In the genomic region with DNA sequence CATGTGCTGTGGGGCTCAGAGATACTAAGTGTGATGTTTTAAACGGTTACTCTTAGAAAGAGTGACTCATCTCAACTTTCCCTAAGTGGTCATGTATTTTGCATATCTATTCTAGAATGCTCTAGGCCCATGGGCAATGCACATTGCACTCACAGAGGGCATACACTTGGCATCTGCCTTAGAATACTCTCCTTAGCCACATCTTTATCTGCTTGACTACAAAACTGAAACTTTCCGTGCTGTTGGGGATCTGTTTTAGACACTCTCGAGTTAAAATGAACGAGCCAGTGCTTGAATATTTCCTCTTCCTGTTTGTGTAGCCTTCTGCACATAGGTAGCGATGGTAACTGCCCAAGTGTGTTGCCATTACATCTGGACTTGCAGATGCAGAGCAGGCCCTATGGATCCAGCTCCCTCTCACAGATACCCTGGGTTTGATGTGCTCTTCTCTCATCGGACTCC, we compare ENCODE assay signal across 10 cellular contexts.
A peak's percentile ranks its signal among the peaks of the same experiment; 100 is the strongest.
DNase-seq lines count a peak whose midpoint lies in the region; ATAC-seq and TF ChIP-seq lines count a peak whose summit lies in the region.
"Had no signal": no experiment of that assay in that cellular context is flagged by ENCODE, and none has a peak within 500 bp of the region (broad histone marks: within the 10 kb centered on the region; RNA-seq: fewer than 3 reads in every experiment).

No MANE protein-coding gene starts in this region.

- CTCF ChIA-PET in activated naive CD4-positive, alpha-beta T cell treated with anti-CD3 and anti-CD28 coated beads for 36 hours (lab: Charles Lee) = no interaction called here
- CTCF ChIA-PET in SK-N-SH (lab: Yijun Ruan, JAX) = no interaction called here

- no peaks in the 10 kb centered on the region for H3K27me3 ChIP-seq in SK-N-SH (ENCODE audit: insufficient read depth)
- H3K27me3 ChIP-seq: cardiac muscle cell had no signal

- no peak for TF ChIP-seq RAD21 in SK-N-SH (IDR thresholded peaks at IDR 0.05; ENCODE audit: low read length)

- 68% methylated on average over 6 of the region's 6 CpGs for WGBS in SK-N-SH (ENCODE audit: low lambda C conversion rate)

- H3K27ac ChIP-seq in SK-N-SH (ENCODE audit: low read depth in 2 of 2, low read length in 1 of 2) = no peak overlapping the region
- H3K27ac ChIP-seq: cardiac muscle cell, HL-60 had no signal

- H3K4me3 Mint-ChIP-seq in activated naive CD4-positive, alpha-beta T cell treated with anti-CD3 and anti-CD28 coated beads for 36 hours = no peak overlapping the region
- peak overlapping the region; percentile 13 for H3K4me3 Mint-ChIP-seq in T-helper 1 cell treated with Interleukin-12 subunit alpha and Interleukin-12 subunit beta and Interleukin-4 antibody, amounts not matched to agents 30 μg/mL and 1 μg/mL, for 36 hours
- H3K4me3 Mint-ChIP-seq in stimulated activated naive CD8-positive, alpha-beta T cell treated with anti-CD3 and anti-CD28 coated beads, Interleukin-15, Interleukin-2, amounts not matched to agents 100 ng/mL and 50 ng/mL, for 24 hours = peak overlapping the region; percentile 4

- no peaks in the 10 kb centered on the region for H4K20me1 ChIP-seq in SK-N-SH (ENCODE audit: insufficient read depth)

- H3K4me3 ChIP-seq in SK-N-SH (ENCODE audit: low read depth in 2 of 2, low read length in 1 of 2) = no peak overlapping the region
- H3K4me3 ChIP-seq: cardiac muscle cell had no signal

- H3K9me3 Mint-ChIP-seq in activated naive CD4-positive, alpha-beta T cell treated with anti-CD3 and anti-CD28 coated beads for 36 hours = peaks cover 9% of the 10 kb centered on the region
- H3K9me3 Mint-ChIP-seq in T-helper 1 cell treated with Interleukin-12 subunit alpha and Interleukin-12 subunit beta and Interleukin-4 antibody, amounts not matched to agents 30 μg/mL and 1 μg/mL, for 36 hours = peaks cover 13% of the 10 kb centered on the region
- peaks cover 28% of the 10 kb centered on the region for H3K9me3 Mint-ChIP-seq in stimulated activated naive CD8-positive, alpha-beta T cell treated with anti-CD3 and anti-CD28 coated beads, Interleukin-15, Interleukin-2, amounts not matched to agents 100 ng/mL and 50 ng/mL, for 24 hours

- no peaks in the 10 kb centered on the region for H3K79me2 ChIP-seq in SK-N-SH (ENCODE audit: insufficient read depth)

- peak; percentile 22 for DNase-seq in activated naive CD4-positive, alpha-beta T cell treated with anti-CD3 and anti-CD28 coated beads for 36 hours
- DNase-seq in activated naive CD4-positive, alpha-beta T cell treated with anti-CD3 and anti-CD28 coated beads, Interleukin-2, amount 50 U/mL, for 16 hours = no peak
- DNase-seq in NCI-H82 treated with DMSO at 0.1 percent for 48 hours (lab: John Stamatoyannopoulos, UW; ENCODE audit: unreplicated experiment) (no peak), HK-2 (ENCODE audit: unreplicated experiment) (no peak), SK-N-SH (no peak)

- H3K36me3 ChIP-seq in SK-N-SH (replicated peaks in 1 of 2; ENCODE audit: control insufficient read depth in 1 of 2, insufficient read depth in 2 of 2, low read length in 1 of 2) = no peaks in the 10 kb centered on the region
- H3K36me3 ChIP-seq: cardiac muscle cell had no signal

- no peak overlapping the region for H3K27ac Mint-ChIP-seq in activated naive CD4-positive, alpha-beta T cell treated with anti-CD3 and anti-CD28 coated beads for 36 hours
- peak overlapping the region; percentile 78 for H3K27ac Mint-ChIP-seq in T-helper 1 cell treated with Interleukin-12 subunit alpha and Interleukin-12 subunit beta and Interleukin-4 antibody, amounts not matched to agents 30 μg/mL and 1 μg/mL, for 36 hours
- peak overlapping the region; percentile 69 for H3K27ac Mint-ChIP-seq in stimulated activated naive CD8-positive, alpha-beta T cell treated with anti-CD3 and anti-CD28 coated beads, Interleukin-15, Interleukin-2, amounts not matched to agents 100 ng/mL and 50 ng/mL, for 24 hours

- H3K9me2 ChIP-seq in SK-N-SH = no peaks in the 10 kb centered on the region

- POLR2A ChIA-PET in SK-N-SH (lab: Yijun Ruan, JAX) = no interaction called here

- H3K4me1 Mint-ChIP-seq in activated naive CD4-positive, alpha-beta T cell treated with anti-CD3 and anti-CD28 coated beads for 36 hours (ENCODE audit: low read depth) = peaks cover 53% of the 10 kb centered on the region
- peaks cover 29% of the 10 kb centered on the region for H3K4me1 Mint-ChIP-seq in T-helper 1 cell treated with Interleukin-12 subunit alpha and Interleukin-12 subunit beta and Interleukin-4 antibody, amounts not matched to agents 30 μg/mL and 1 μg/mL, for 36 hours (ENCODE audit: low read depth)
- H3K4me1 Mint-ChIP-seq in stimulated activated naive CD8-positive, alpha-beta T cell treated with anti-CD3 and anti-CD28 coated beads, Interleukin-15, Interleukin-2, amounts not matched to agents 100 ng/mL and 50 ng/mL, for 24 hours (ENCODE audit: low read depth) = peaks cover 56% of the 10 kb centered on the region

- no peak for TF ChIP-seq CTCF in SK-N-SH (IDR thresholded peaks at IDR 0.05)

- H3K9me3 ChIP-seq in SK-N-SH = no peaks in the 10 kb centered on the region

- H3F3A ChIP-seq in SK-N-SH (replicated peaks; ENCODE audit: insufficient read depth) = no peaks in the 10 kb centered on the region

- H3K36me3 Mint-ChIP-seq in activated naive CD4-positive, alpha-beta T cell treated with anti-CD3 and anti-CD28 coated beads for 36 hours (ENCODE audit: low read depth) = peaks cover 8% of the 10 kb centered on the region
- H3K36me3 Mint-ChIP-seq in T-helper 1 cell treated with Interleukin-12 subunit alpha and Interleukin-12 subunit beta and Interleukin-4 antibody, amounts not matched to agents 30 μg/mL and 1 μg/mL, for 36 hours (ENCODE audit: low read depth) = peaks cover 4% of the 10 kb centered on the region
- H3K36me3 Mint-ChIP-seq in stimulated activated naive CD8-positive, alpha-beta T cell treated with anti-CD3 and anti-CD28 coated beads, Interleukin-15, Interleukin-2, amounts not matched to agents 100 ng/mL and 50 ng/mL, for 24 hours (ENCODE audit: low read depth) = peaks cover 11% of the 10 kb centered on the region

- H3K4me2 ChIP-seq in SK-N-SH = no peak overlapping the region

- no peak for TF ChIP-seq EP300 in SK-N-SH (IDR thresholded peaks at IDR 0.05; ENCODE audit: borderline replicate concordance in 1 of 2, low read depth in 1 of 2, low read length in 1 of 2)

- no peak overlapping the region for H2AFZ ChIP-seq in SK-N-SH (ENCODE audit: low read depth)

- peak; percentile 83 for ATAC-seq in HG02938 (IDR thresholded peaks at IDR 0.05; ENCODE audit: unreplicated experiment)

- H3K9ac ChIP-seq in SK-N-SH = no peak overlapping the region

- intact Hi-C loops in activated naive CD4-positive, alpha-beta T cell treated with anti-CD3 and anti-CD28 coated beads for 36 hours (cut with micrococcal nuclease) = loop anchor here (2.0 kb wide), 4 partner anchors 33 to 379 kb away; a partner anchor contains a TSS

- peaks cover 0 to 8% of the 10 kb centered on the region in 2 experiments; a peak in 1 of 4 replicates for H3K4me1 ChIP-seq in SK-N-SH (ENCODE audit: control insufficient read depth in 1 of 2, insufficient read depth in 2 of 2, low read depth in 1 of 2, low read length in 1 of 2)

- H3K27me3 Mint-ChIP-seq in activated naive CD4-positive, alpha-beta T cell treated with anti-CD3 and anti-CD28 coated beads for 36 hours (ENCODE audit: low read depth) = no peaks in the 10 kb centered on the region
- H3K27me3 Mint-ChIP-seq in T-helper 1 cell treated with Interleukin-12 subunit alpha and Interleukin-12 subunit beta and Interleukin-4 antibody, amounts not matched to agents 30 μg/mL and 1 μg/mL, for 36 hours (ENCODE audit: low read depth) = peaks cover 4% of the 10 kb centered on the region
- H3K27me3 Mint-ChIP-seq in stimulated activated naive CD8-positive, alpha-beta T cell treated with anti-CD3 and anti-CD28 coated beads, Interleukin-15, Interleukin-2, amounts not matched to agents 100 ng/mL and 50 ng/mL, for 24 hours = peaks cover 7% of the 10 kb centered on the region

TF ChIP-seq in SK-N-SH, 30 proteins besides CTCF, POLR2A, EP300 and RAD21:
- TF ChIP-seq JUND (IDR thresholded peaks at IDR 0.05) (no peak), SIN3A (IDR thresholded peaks at IDR 0.05; ENCODE audit: borderline replicate concordance, low read depth, low read length) (no peak), GATA2 (CRISPR knock-in tag; IDR thresholded peaks at IDR 0.05) (no peak), YY1 (IDR thresholded peaks at IDR 0.05; ENCODE audit: low read depth) (no peak), FOXM1 (IDR thresholded peaks at IDR 0.05; ENCODE audit: low read depth) (no peak)
- TF ChIP-seq, protein P1, sequence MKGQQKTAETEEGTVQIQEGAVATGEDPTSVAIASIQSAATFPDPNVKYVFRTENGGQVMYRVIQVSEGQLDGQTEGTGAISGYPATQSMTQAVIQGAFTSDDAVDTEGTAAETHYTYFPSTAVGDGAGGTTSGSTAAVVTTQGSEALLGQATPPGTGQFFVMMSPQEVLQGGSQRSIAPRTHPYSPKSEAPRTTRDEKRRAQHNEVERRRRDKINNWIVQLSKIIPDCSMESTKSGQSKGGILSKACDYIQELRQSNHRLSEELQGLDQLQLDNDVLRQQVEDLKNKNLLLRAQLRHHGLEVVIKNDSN (IDR thresholded peaks at IDR 0.05; ENCODE audit: borderline replicate concordance, low read depth) = no peak
- TF ChIP-seq, protein P2, sequence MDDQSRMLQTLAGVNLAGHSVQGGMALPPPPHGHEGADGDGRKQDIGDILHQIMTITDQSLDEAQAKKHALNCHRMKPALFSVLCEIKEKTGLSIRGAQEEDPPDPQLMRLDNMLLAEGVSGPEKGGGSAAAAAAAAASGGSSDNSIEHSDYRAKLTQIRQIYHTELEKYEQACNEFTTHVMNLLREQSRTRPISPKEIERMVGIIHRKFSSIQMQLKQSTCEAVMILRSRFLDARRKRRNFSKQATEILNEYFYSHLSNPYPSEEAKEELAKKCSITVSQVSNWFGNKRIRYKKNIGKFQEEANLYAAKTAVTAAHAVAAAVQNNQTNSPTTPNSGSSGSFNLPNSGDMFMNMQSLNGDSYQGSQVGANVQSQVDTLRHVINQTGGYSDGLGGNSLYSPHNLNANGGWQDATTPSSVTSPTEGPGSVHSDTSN (IDR thresholded peaks at IDR 0.05) = no peak
- TF ChIP-seq, protein P3, sequence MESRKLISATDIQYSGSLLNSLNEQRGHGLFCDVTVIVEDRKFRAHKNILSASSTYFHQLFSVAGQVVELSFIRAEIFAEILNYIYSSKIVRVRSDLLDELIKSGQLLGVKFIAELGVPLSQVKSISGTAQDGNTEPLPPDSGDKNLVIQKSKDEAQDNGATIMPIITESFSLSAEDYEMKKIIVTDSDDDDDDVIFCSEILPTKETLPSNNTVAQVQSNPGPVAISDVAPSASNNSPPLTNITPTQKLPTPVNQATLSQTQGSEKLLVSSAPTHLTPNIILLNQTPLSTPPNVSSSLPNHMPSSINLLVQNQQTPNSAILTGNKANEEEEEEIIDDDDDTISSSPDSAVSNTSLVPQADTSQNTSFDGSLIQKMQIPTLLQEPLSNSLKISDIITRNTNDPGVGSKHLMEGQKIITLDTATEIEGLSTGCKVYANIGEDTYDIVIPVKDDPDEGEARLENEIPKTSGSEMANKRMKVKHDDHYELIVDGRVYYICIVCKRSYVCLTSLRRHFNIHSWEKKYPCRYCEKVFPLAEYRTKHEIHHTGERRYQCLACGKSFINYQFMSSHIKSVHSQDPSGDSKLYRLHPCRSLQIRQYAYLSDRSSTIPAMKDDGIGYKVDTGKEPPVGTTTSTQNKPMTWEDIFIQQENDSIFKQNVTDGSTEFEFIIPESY (IDR thresholded peaks at IDR 0.05; ENCODE audit: borderline replicate concordance, low read depth) = no peak
